Comparison of ENCODE assay signal across 26 cellular contexts in the genomic region with DNA sequence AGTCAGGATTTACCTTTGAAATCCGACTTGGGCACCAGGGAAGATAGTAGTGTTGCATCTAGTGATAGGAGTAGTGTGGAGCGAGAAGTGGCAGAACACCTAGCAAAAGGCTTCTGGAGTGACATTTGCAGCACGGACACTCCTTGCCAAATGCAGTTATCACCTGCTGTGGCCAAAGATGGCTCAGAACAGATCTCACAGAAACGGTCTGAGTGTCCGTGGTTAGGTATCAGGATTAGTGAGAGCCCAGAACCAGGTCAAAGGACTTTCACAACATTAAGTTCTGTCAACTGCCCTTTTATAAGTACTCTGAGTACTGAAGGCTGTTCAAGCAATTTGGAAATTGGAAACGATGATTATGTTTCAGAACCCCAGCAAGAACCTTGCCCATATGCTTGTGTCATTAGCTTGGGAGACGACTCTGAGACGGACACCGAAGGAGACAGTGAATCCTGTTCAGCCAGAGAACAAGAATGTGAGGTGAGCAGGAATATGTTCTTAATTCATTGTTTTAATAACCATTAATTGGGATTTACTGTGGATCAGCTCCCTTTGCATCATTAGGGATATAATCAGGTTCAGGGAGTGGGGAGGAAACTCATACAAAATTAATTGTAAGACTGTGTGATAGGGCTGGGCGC. TPM values are rescaled to one million over a fixed set of nuclear protein-coding genes. Genes with fewer than 3 reads are reported as not detected.
DNase-seq lines count a peak whose midpoint lies in the region; ATAC-seq, FAIRE-seq and TF ChIP-seq lines count a peak whose summit lies in the region.
"Had no signal": no experiment of that assay in that cellular context is flagged by ENCODE, and none has a peak within 500 bp of the region (broad histone marks: within the 10 kb centered on the region; RNA-seq: fewer than 3 reads in every experiment).

No MANE protein-coding gene starts in this region.

- dilution Hi-C loops in endothelial cell of umbilical vein (cut with MboI; ENCODE audit: extremely low pct_ligation_motif_present, low sequenced_read_pairs), result no loop called here

- H2BK120ac ChIP-seq in trophoblast cell (ENCODE audit: insufficient read depth, low read length, poor library complexity), result no peak overlapping the region

- intact Hi-C loops in endothelial cell of umbilical vein (cut with micrococcal nuclease), result no loop called here
- intact Hi-C loops in OCI-LY7 (cut with micrococcal nuclease; ENCODE audit: unreplicated experiment), result no loop called here

- H3K4ac ChIP-seq in trophoblast cell (ENCODE audit: low read depth, low read length), result no peak overlapping the region

- no peak overlapping the region for H4K12ac ChIP-seq in trophoblast cell (ENCODE audit: low read depth, low read length)

- DNase-seq in GM12865 (ENCODE audit: low read depth), result peak; percentile 33
- no peak for DNase-seq in T-helper 17 cell
- no peak for DNase-seq in endothelial cell of umbilical vein (ENCODE audit: low read depth, low spot score)
- DNase-seq in trophoblast cell, result no peak
- DNase-seq in activated CD4-positive, alpha-beta T cell treated with anti-CD3 and anti-CD28 coated beads, Interleukin-2, amount 50 U/mL, for 48 hours, result no peak
- no peak for DNase-seq in DMS114 treated with DMSO at 0.1 percent for 48 hours (lab: John Stamatoyannopoulos, UW; ENCODE audit: unreplicated experiment)
- DNase-seq in OCI-LY7 (ENCODE audit: low spot score), result no peak
- DNase-seq in NCI-H2227 (lab: John Stamatoyannopoulos, UW; ENCODE audit: unreplicated experiment), result no peak
- DNase-seq: CD8-positive, alpha-beta T cell; DMS153; H9; HFFc6; Karpas-422; MV-4-11; NCI-H1105 treated with DMSO at 0.1 percent for 48 hours; NCI-H2029 treated with DMSO at 0.1 percent for 48 hours; NCI-H345; NCI-H524; NCI-H774; OCI-M1; SHP77; SW 1271 had no signal

- H3K79me1 ChIP-seq in trophoblast cell (ENCODE audit: low read length), result no peaks in the 10 kb centered on the region

- peak overlapping the region; percentile 61 for H3K18ac ChIP-seq in trophoblast cell (ENCODE audit: low read length)

- H3K9me1 ChIP-seq in endothelial cell of umbilical vein (replicated peaks; ENCODE audit: control insufficient read depth, extremely low read depth, insufficient read depth, low read length), result no peaks in the 10 kb centered on the region

- H3K4me2 ChIP-seq in endothelial cell of umbilical vein (ENCODE audit: insufficient read depth, low read length), result no peak overlapping the region
- no peak overlapping the region for H3K4me2 ChIP-seq in trophoblast cell (ENCODE audit: low read length)
- no peak overlapping the region for H3K4me2 ChIP-seq in OCI-LY7 (ENCODE audit: low read length)
- H3K4me2 ChIP-seq: BLaER1 had no signal

- no peak overlapping the region for H2BK12ac ChIP-seq in trophoblast cell (ENCODE audit: low read length)

- no peak overlapping the region for H2BK5ac ChIP-seq in trophoblast cell (ENCODE audit: low read depth, low read length, poor library complexity)

- H2AK5ac ChIP-seq in trophoblast cell (ENCODE audit: low read length), result no peak overlapping the region

- peak overlapping the region; percentile 41 for H3K27ac Mint-ChIP-seq in T-helper 17 cell
- H3K27ac Mint-ChIP-seq: CD8-positive, alpha-beta T cell; HFFc6 had no signal

- H3K9me2 ChIP-seq in OCI-LY7 (ENCODE audit: insufficient read depth, low read length), result no peaks in the 10 kb centered on the region

- H3K4me1 ChIP-seq in endothelial cell of umbilical vein (ENCODE audit: control insufficient read depth, extremely low read depth, insufficient read depth, low read length) (peaks cover under 1% of the 10 kb centered on the region), trophoblast cell (ENCODE audit: control insufficient read depth in 1 of 2, insufficient read depth in 2 of 2, low read length in 2 of 2) (no peaks in the 10 kb centered on the region), OCI-LY7 (ENCODE audit: insufficient read depth, low read length, poor library complexity, severe bottlenecking) (no peaks in the 10 kb centered on the region)
- H3K4me1 ChIP-seq: BLaER1 had no signal

- H4K8ac ChIP-seq in trophoblast cell (ENCODE audit: low read depth, low read length), result no peak overlapping the region

- CTCF ChIA-PET in endothelial cell of umbilical vein (lab: Charles Lee), result no interaction called here
- CTCF ChIA-PET in OCI-LY7 (lab: Charles Lee; ENCODE audit: unreplicated experiment), result no interaction called here

- H3K4me3 Mint-ChIP-seq in T-helper 17 cell, result no peak overlapping the region
- H3K4me3 Mint-ChIP-seq: CD8-positive, alpha-beta T cell; H9; HFFc6 had no signal

- no peak overlapping the region for H3K9ac ChIP-seq in endothelial cell of umbilical vein (replicated peaks; ENCODE audit: extremely low read depth, insufficient read depth, low read length)
- H3K9ac ChIP-seq in trophoblast cell (ENCODE audit: low read length), result no peak overlapping the region
- H3K9ac ChIP-seq: BLaER1 had no signal

- H4K91ac ChIP-seq in trophoblast cell (ENCODE audit: low read depth, low read length), result no peak overlapping the region

- peaks cover 4% of the 10 kb centered on the region for H4K20me1 ChIP-seq in endothelial cell of umbilical vein (replicated peaks; ENCODE audit: control insufficient read depth, extremely low read depth, insufficient read depth, low read length)
- H4K20me1 ChIP-seq in OCI-LY7 (ENCODE audit: insufficient read depth, low read length), result no peaks in the 10 kb centered on the region

- no peak for FAIRE-seq in endothelial cell of umbilical vein (lab: Jason Lieb, UNC)
- FAIRE-seq: G401.6, HTR-8/SVneo, RCC 7860 had no signal

- BruUV-seq in endothelial cell of umbilical vein (replicated peaks; lab: Mats Ljungman, UMichigan) (TSS peak; percentile 10), OCI-LY7 (replicated peaks; lab: Mats Ljungman, UMichigan) (no TSS peak)

- no peak for TF ChIP-seq CTCF in GM12865 (IDR thresholded peaks at IDR 0.05; ENCODE audit: insufficient read depth, low read depth, low read length, missing control alignments)
- TF ChIP-seq CTCF in endothelial cell of umbilical vein (IDR thresholded peaks at IDR 0.05; ENCODE audit: extremely low read depth in 1 of 2, insufficient read depth in 1 of 2, low read depth in 1 of 2, low read length in 2 of 2), result no peak
- TF ChIP-seq CTCF in OCI-LY7 (conservative IDR thresholded peaks at IDR 0.05; ENCODE audit: low read length), result no peak

- no peak overlapping the region for H3K14ac ChIP-seq in trophoblast cell (ENCODE audit: low read length)

- POLR2A ChIA-PET in endothelial cell of umbilical vein (lab: Charles Lee) (no interaction called here), OCI-LY7 (lab: Charles Lee) (no interaction called here)

- H3K4me3 ChIP-seq in GM12865 (ENCODE audit: low read depth, low read length) (no peak overlapping the region), endothelial cell of umbilical vein (replicated peaks in 1 of 3; ENCODE audit: insufficient read depth in 1 of 3, low read depth in 1 of 3, low read length in 3 of 3) (no peak overlapping the region), trophoblast cell (ENCODE audit: low read depth, low read length) (no peak overlapping the region), OCI-LY7 (ENCODE audit: low read depth, low read length, poor library complexity, severe bottlenecking) (no peak overlapping the region)
- H3K4me3 ChIP-seq: BLaER1 had no signal

- H3K9me3 ChIP-seq in T-helper 17 cell (ENCODE audit: control insufficient read depth, low read length, poor library complexity, severe bottlenecking), result no peaks in the 10 kb centered on the region
- H3K9me3 ChIP-seq in endothelial cell of umbilical vein (replicated peaks; ENCODE audit: control insufficient read depth, insufficient read depth, low read length), result no peaks in the 10 kb centered on the region
- no peaks in the 10 kb centered on the region for H3K9me3 ChIP-seq in trophoblast cell (ENCODE audit: insufficient read depth, low read depth, low read length)
- H3K9me3 ChIP-seq in OCI-LY7 (ENCODE audit: low read length), result no peaks in the 10 kb centered on the region

- no peaks in the 10 kb centered on the region for H3K27me3 Mint-ChIP-seq in T-helper 17 cell

- no peak for ATAC-seq in T-helper 17 cell
- ATAC-seq: CD8-positive, alpha-beta T cell had no signal

- H3K27ac ChIP-seq in endothelial cell of umbilical vein (ENCODE audit: insufficient read depth, low read depth, low read length) (no peak overlapping the region), trophoblast cell (ENCODE audit: low read depth, low read length) (no peak overlapping the region), OCI-LY7 (ENCODE audit: low read depth, low read length, poor library complexity, severe bottlenecking) (no peak overlapping the region)
- H3K27ac ChIP-seq: BLaER1 had no signal

- no peak overlapping the region for H3K23ac ChIP-seq in trophoblast cell (ENCODE audit: low read length)

- H3K36me3 ChIP-seq in endothelial cell of umbilical vein (ENCODE audit: control insufficient read depth in 2 of 2, extremely low read depth in 1 of 2, insufficient read depth in 2 of 2, low read length in 2 of 2) (peaks cover 8 to 13% of the 10 kb centered on the region in 2 experiments), trophoblast cell (ENCODE audit: control insufficient read depth in 1 of 2, insufficient read depth in 2 of 2, low read length in 2 of 2) (peaks cover 13 to 15% of the 10 kb centered on the region in 2 experiments), OCI-LY7 (ENCODE audit: insufficient read depth, low read length) (peaks cover 23% of the 10 kb centered on the region)

- H3K4me1 Mint-ChIP-seq in T-helper 17 cell, result peaks cover 15% of the 10 kb centered on the region
- H3K4me1 Mint-ChIP-seq: H9 had no signal

- TF ChIP-seq POLR2A in endothelial cell of umbilical vein (IDR thresholded peaks at IDR 0.05; ENCODE audit: low read depth, low read length), result no peak

- H2AFZ ChIP-seq in endothelial cell of umbilical vein (ENCODE audit: low read depth, low read length) (no peak overlapping the region), trophoblast cell (ENCODE audit: insufficient read depth, low read length, poor library complexity) (no peak overlapping the region), OCI-LY7 (ENCODE audit: low read length) (no peak overlapping the region)

- no peaks in the 10 kb centered on the region for H3K27me3 ChIP-seq in endothelial cell of umbilical vein (ENCODE audit: control insufficient read depth in 2 of 2, insufficient read depth in 2 of 2, low read length in 2 of 2)
- H3K27me3 ChIP-seq in trophoblast cell (ENCODE audit: insufficient read depth, low read length), result no peaks in the 10 kb centered on the region
- H3K27me3 ChIP-seq: BLaER1 had no signal

- H3K79me2 ChIP-seq in endothelial cell of umbilical vein (ENCODE audit: control insufficient read depth, insufficient read depth, low read length), result peaks cover 24% of the 10 kb centered on the region
- peaks cover 3% of the 10 kb centered on the region for H3K79me2 ChIP-seq in trophoblast cell (ENCODE audit: control insufficient read depth, insufficient read depth, low read length, poor library complexity)
- H3K79me2 ChIP-seq in OCI-LY7 (ENCODE audit: insufficient read depth, low read depth, low read length), result no peaks in the 10 kb centered on the region

- H3K36me3 Mint-ChIP-seq in T-helper 17 cell (ENCODE audit: low read depth), result peaks cover 7% of the 10 kb centered on the region

- WGBS in trophoblast cell (ENCODE audit: extremely low coverage, insufficient coverage, insufficient read length), result no CpG with 5 or more reads among the region's 10 CpGs

RNA-seq across cellular contexts. Expression of a gene that starts 28.3 kb away (rescaled TPM):
- 10 to 100 TPM; 55.6 to 64.2 TPM for total RNA-seq in T-helper 17 cell
- 28.8 and 30.3 TPM in 2 replicates for total RNA-seq in endothelial cell of umbilical vein
- polyA plus RNA-seq in endothelial cell of umbilical vein, result 3.8 and 7.2 TPM in 2 replicates
- polyA plus RNA-seq in endothelial cell of umbilical vein (2011; cell fraction: cytosol; rRNA removed), result 6.7 and 7.4 TPM in 2 replicates
- 16.7 and 17.0 TPM in 2 replicates for polyA plus RNA-seq in endothelial cell of umbilical vein (2011; cell fraction: nucleus; rRNA removed)
- polyA plus RNA-seq in endothelial cell of umbilical vein (2012), result 14.4 and 14.7 TPM in 2 replicates
- 64.0 and 86.6 TPM in 2 replicates for polyA minus RNA-seq in endothelial cell of umbilical vein
- polyA minus RNA-seq in endothelial cell of umbilical vein (2011; cell fraction: cytosol; rRNA and poly(A)+ RNA removed), result 46.0 TPM
- 58.4 and 72.9 TPM in 2 replicates for polyA minus RNA-seq in endothelial cell of umbilical vein (2011; cell fraction: nucleus; rRNA and poly(A)+ RNA removed)
- polyA plus RNA-seq in trophoblast cell (2013), result 72.6 and 72.7 TPM in 2 replicates
- total RNA-seq in OCI-LY7 (2014; rRNA removed; shearing (Covaris generic)), result 18.6 and 19.1 TPM in 2 replicates
- total RNA-seq in OCI-LY7 (2022), result 37.2 and 38.4 TPM in 2 replicates
